Comparison of ENCODE assay signal across 1 cellular context in the genomic region with DNA sequence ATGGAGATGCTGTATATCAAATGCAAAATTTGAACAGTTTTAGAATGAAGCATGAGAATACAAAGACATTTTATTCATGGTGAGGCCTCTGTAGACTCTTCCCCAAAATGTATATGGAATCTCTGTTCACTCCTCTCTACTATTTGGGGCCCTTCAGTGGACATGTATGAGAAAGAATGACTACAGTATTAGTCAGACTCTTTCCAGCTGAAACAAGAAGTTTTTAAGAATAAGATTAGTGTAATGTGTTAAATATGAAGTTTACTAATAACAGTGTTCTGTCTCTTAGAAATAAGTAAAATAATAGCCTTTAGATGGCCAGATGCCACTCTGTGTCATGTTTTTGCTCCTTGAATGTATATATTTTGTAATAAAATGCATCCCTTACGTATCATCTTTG.
TF ChIP-seq lines count a peak whose summit lies in the region.

No MANE protein-coding gene starts in this region.

TF ChIP-seq in IMR-90, 13 proteins besides CTCF, POLR2A, EP300 and RAD21 (continued from another document):
- no peak for TF ChIP-seq CEBPB (IDR thresholded peaks at IDR 0.05; ENCODE audit: low read depth, low read length)
- TF ChIP-seq, protein P1, sequence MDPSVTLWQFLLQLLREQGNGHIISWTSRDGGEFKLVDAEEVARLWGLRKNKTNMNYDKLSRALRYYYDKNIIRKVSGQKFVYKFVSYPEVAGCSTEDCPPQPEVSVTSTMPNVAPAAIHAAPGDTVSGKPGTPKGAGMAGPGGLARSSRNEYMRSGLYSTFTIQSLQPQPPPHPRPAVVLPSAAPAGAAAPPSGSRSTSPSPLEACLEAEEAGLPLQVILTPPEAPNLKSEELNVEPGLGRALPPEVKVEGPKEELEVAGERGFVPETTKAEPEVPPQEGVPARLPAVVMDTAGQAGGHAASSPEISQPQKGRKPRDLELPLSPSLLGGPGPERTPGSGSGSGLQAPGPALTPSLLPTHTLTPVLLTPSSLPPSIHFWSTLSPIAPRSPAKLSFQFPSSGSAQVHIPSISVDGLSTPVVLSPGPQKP (IDR thresholded peaks at IDR 0.05; ENCODE audit: borderline replicate concordance, low read depth, low read length): no peak
- TF ChIP-seq, protein P2, sequence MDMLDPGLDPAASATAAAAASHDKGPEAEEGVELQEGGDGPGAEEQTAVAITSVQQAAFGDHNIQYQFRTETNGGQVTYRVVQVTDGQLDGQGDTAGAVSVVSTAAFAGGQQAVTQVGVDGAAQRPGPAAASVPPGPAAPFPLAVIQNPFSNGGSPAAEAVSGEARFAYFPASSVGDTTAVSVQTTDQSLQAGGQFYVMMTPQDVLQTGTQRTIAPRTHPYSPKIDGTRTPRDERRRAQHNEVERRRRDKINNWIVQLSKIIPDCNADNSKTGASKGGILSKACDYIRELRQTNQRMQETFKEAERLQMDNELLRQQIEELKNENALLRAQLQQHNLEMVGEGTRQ (IDR thresholded peaks at IDR 0.05; ENCODE audit: low read depth, low read length): no peak
- no peak for TF ChIP-seq MXI1 (IDR thresholded peaks at IDR 0.05; ENCODE audit: borderline replicate concordance, low read depth, low read length)
